In the genomic region with DNA sequence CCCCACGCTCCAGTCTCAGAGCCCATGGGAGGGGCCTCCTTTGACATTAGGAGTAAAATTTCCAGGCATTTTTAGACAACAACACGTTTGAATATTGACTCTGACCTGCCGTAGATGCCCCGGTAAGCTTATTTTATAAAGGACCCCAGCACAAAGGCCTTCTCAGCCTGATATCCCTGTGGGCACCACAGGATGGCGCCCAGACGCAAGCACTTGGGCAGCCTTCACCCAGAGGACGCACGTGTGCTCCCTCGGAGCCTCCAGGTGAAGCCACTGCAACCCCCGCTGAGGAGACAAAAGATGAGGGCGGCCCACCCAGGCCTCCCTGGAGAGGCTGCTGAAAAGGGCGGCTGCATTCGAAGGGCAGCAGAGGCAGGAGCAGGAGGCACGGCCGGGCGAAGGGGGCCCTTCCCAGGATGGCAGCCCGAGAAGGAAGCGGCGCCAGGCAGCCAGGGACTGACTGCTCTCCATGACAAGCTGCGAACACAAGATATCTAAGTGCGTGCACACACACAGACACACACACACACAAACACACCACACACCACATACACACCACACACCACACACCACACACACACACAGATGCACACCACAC, we compare ENCODE assay signal across 8 cellular contexts. TPM values are rescaled to one million over a fixed set of nuclear protein-coding genes. Genes with fewer than 3 reads are reported as not detected.
DNase-seq lines count a peak whose midpoint lies in the region; ATAC-seq and TF ChIP-seq lines count a peak whose summit lies in the region.

No MANE protein-coding gene starts in this region.

- no peaks in the 10 kb centered on the region for H3K9me2 ChIP-seq in GM23338 (ENCODE audit: insufficient read depth)

- H3K4me3 ChIP-seq in BJ (ENCODE audit: low read depth, low read length) (no peak overlapping the region), GM23338 (no peak overlapping the region), Peyer's patch (no peak overlapping the region), left lung (no peak overlapping the region)

- H3K9me3 Mint-ChIP-seq in GM23338: no peaks in the 10 kb centered on the region
- H3K9me3 Mint-ChIP-seq in activated naive CD8-positive, alpha-beta T cell treated with anti-CD3 and anti-CD28 coated beads, Interleukin-2, amount 50 U/mL, for 24 hours: no peaks in the 10 kb centered on the region
- H3K9me3 Mint-ChIP-seq in stimulated activated naive B cell treated with anti-CD40 and anti-IgM and Interleukin-4, amounts not matched to agents 10 μg/mL and 1 μg/mL and 100 μg/mL, for 72 hours: no peaks in the 10 kb centered on the region

- POLR2A ChIA-PET in BJ (lab: Charles Lee): no interaction called here

- H3K4me1 ChIP-seq in GM23338 (ENCODE audit: insufficient read depth): no peaks in the 10 kb centered on the region
- no peaks in the 10 kb centered on the region for H3K4me1 ChIP-seq in Peyer's patch
- H3K4me1 ChIP-seq in left lung: peaks cover 0 to 3% of the 10 kb centered on the region in 2 donors

- peaks cover 14% of the 10 kb centered on the region for H3K27me3 Mint-ChIP-seq in GM23338 (ENCODE audit: insufficient read depth, low read depth, poor library complexity)
- H3K27me3 Mint-ChIP-seq in activated naive CD8-positive, alpha-beta T cell treated with anti-CD3 and anti-CD28 coated beads, Interleukin-2, amount 50 U/mL, for 24 hours: peaks cover 14% of the 10 kb centered on the region
- peaks cover 19 to 22% of the 10 kb centered on the region in 2 donors for H3K27me3 Mint-ChIP-seq in stimulated activated naive B cell treated with anti-CD40 and anti-IgM and Interleukin-4, amounts not matched to agents 10 μg/mL and 1 μg/mL and 100 μg/mL, for 72 hours

- TF ChIP-seq POLR2A in Peyer's patch (IDR thresholded peaks at IDR 0.05): no peak

- no peak overlapping the region for H2AFZ ChIP-seq in GM23338

- DNase-seq in BJ (ENCODE audit: low read depth) (no peak), GM23338 (ENCODE audit: low spot score) (peak; percentile 71), Peyer's patch (no peak), left lung (no peak)
- peak; percentile 57 for DNase-seq in activated naive CD8-positive, alpha-beta T cell treated with anti-CD3 and anti-CD28 coated beads, Interleukin-2, amount 50 U/mL, for 24 hours
- peak; percentile 42 for DNase-seq in stimulated activated naive B cell treated with anti-CD40 and anti-IgM and Interleukin-4, amounts not matched to agents 10 μg/mL and 1 μg/mL and 100 μg/mL, for 72 hours

- H3K9me3 ChIP-seq in Peyer's patch (no peaks in the 10 kb centered on the region), left lung (no peaks in the 10 kb centered on the region)

- H3F3A ChIP-seq in GM23338 (replicated peaks; ENCODE audit: low read depth): 0 out of 2 replicates have a peak, but pooled peaks cover 6% of the 10 kb centered on the region

- TF ChIP-seq CTCF in BJ (IDR thresholded peaks at IDR 0.05; ENCODE audit: insufficient read depth, low read depth, low read length): peak; percentile 46; the same call in 1 of the 2 replicates
- TF ChIP-seq CTCF in GM23338 (conservative IDR thresholded peaks at IDR 0.05; ENCODE audit: low read depth in 2 of 2): peak; percentile 65 to 73
- TF ChIP-seq CTCF in Peyer's patch (IDR thresholded peaks at IDR 0.05): peak in 4 of 6 experiments; percentile 22 to 57 (median 52)
- peak; percentile 29 to 31 for TF ChIP-seq CTCF in left lung (IDR thresholded peaks at IDR 0.05)

- H3K4me3 Mint-ChIP-seq in GM23338: no peak overlapping the region
- H3K4me3 Mint-ChIP-seq in activated naive CD8-positive, alpha-beta T cell treated with anti-CD3 and anti-CD28 coated beads, Interleukin-2, amount 50 U/mL, for 24 hours: no peak overlapping the region
- no peak overlapping the region for H3K4me3 Mint-ChIP-seq in stimulated activated naive B cell treated with anti-CD40 and anti-IgM and Interleukin-4, amounts not matched to agents 10 μg/mL and 1 μg/mL and 100 μg/mL, for 72 hours

- peaks cover 1% of the 10 kb centered on the region for H3K27me3 ChIP-seq in BJ (ENCODE audit: control insufficient read depth, insufficient read depth, low read length)
- H3K27me3 ChIP-seq in GM23338 (ENCODE audit: insufficient read depth): no peaks in the 10 kb centered on the region
- no peaks in the 10 kb centered on the region for H3K27me3 ChIP-seq in Peyer's patch
- H3K27me3 ChIP-seq in left lung: peaks cover 0 to 60% of the 10 kb centered on the region in 2 donors

- intact Hi-C loops in left lung (cut with DNase I): no loop called here

- H3K27ac ChIP-seq in GM23338 (ENCODE audit: low read depth) (no peak overlapping the region), Peyer's patch (no peak overlapping the region), left lung (no peak overlapping the region)

- H3K4me2 ChIP-seq in GM23338: no peak overlapping the region

- peaks cover 6% of the 10 kb centered on the region; the same call in 2 of the 3 replicates for H3K4me1 Mint-ChIP-seq in GM23338
- H3K4me1 Mint-ChIP-seq in activated naive CD8-positive, alpha-beta T cell treated with anti-CD3 and anti-CD28 coated beads, Interleukin-2, amount 50 U/mL, for 24 hours: no peaks in the 10 kb centered on the region
- peaks cover 3 to 8% of the 10 kb centered on the region in 2 donors for H3K4me1 Mint-ChIP-seq in stimulated activated naive B cell treated with anti-CD40 and anti-IgM and Interleukin-4, amounts not matched to agents 10 μg/mL and 1 μg/mL and 100 μg/mL, for 72 hours

- ATAC-seq in GM23338 (peak; percentile 81), left lung (peak; percentile 71), GM19395 (IDR thresholded peaks at IDR 0.05; ENCODE audit: unreplicated experiment) (no peak), HG02678 (IDR thresholded peaks at IDR 0.05; ENCODE audit: unreplicated experiment) (no peak)
- peak; percentile 75 for ATAC-seq in activated naive CD8-positive, alpha-beta T cell treated with anti-CD3 and anti-CD28 coated beads, Interleukin-2, amount 50 U/mL, for 24 hours
- ATAC-seq in stimulated activated naive B cell treated with anti-CD40 and anti-IgM and Interleukin-4, amounts not matched to agents 10 μg/mL and 1 μg/mL and 100 μg/mL, for 72 hours (replicated peaks): peak; percentile 78 to 82

- H3K79me2 ChIP-seq in GM23338 (replicated peaks; ENCODE audit: insufficient read depth): no peaks in the 10 kb centered on the region

- no peaks in the 10 kb centered on the region for H3K36me3 ChIP-seq in BJ (ENCODE audit: control insufficient read depth, insufficient read depth, low read length)
- no peaks in the 10 kb centered on the region for H3K36me3 ChIP-seq in GM23338 (ENCODE audit: insufficient read depth)
- no peaks in the 10 kb centered on the region for H3K36me3 ChIP-seq in Peyer's patch
- no peaks in the 10 kb centered on the region for H3K36me3 ChIP-seq in left lung

- H3K36me3 Mint-ChIP-seq in GM23338 (ENCODE audit: low read depth): no peaks in the 10 kb centered on the region
- no peaks in the 10 kb centered on the region for H3K36me3 Mint-ChIP-seq in activated naive CD8-positive, alpha-beta T cell treated with anti-CD3 and anti-CD28 coated beads, Interleukin-2, amount 50 U/mL, for 24 hours (ENCODE audit: low read depth)
- H3K36me3 Mint-ChIP-seq in stimulated activated naive B cell treated with anti-CD40 and anti-IgM and Interleukin-4, amounts not matched to agents 10 μg/mL and 1 μg/mL and 100 μg/mL, for 72 hours: no peaks in the 10 kb centered on the region

- CTCF ChIA-PET in BJ (lab: Yijun Ruan, JAX): interaction anchor here (0.7 to 5.8 kb wide), 7 partner anchors 8 to 345 kb away, joined by 3 to 36 read pairs (median 5); partner anchors contain the start of gene TH

- no peak overlapping the region for H3K27ac Mint-ChIP-seq in GM23338
- H3K27ac Mint-ChIP-seq in activated naive CD8-positive, alpha-beta T cell treated with anti-CD3 and anti-CD28 coated beads, Interleukin-2, amount 50 U/mL, for 24 hours: no peak overlapping the region
- no peak overlapping the region for H3K27ac Mint-ChIP-seq in stimulated activated naive B cell treated with anti-CD40 and anti-IgM and Interleukin-4, amounts not matched to agents 10 μg/mL and 1 μg/mL and 100 μg/mL, for 72 hours

- no peaks in the 10 kb centered on the region for H4K20me1 ChIP-seq in GM23338 (replicated peaks; ENCODE audit: insufficient read depth)

RNA-seq across cellular contexts. Expression of gene TH, which starts 15.2 kb away (rescaled TPM):
- polyA plus RNA-seq in BJ (2011; rRNA removed): not detected in 2 replicates
- not detected in 2 replicates for polyA minus RNA-seq in BJ (2011; rRNA and poly(A)+ RNA removed)
- total RNA-seq in GM23338 (2014; rRNA removed; shearing (Covaris generic)): not detected in 2 replicates
- 0.34 TPM in 1 of 2 replicates, not detected in the other for polyA plus RNA-seq in GM23338 (2016; fragmentation: Nextera tagmentation; extraction: Ambion mirVana)
- total RNA-seq in Peyer's patch: 1 to 10 TPM in 1 of 4 donors, not detected in 3; 1.7 TPM
- total RNA-seq in left lung: under 1 TPM; 0.18 to 0.26 TPM

RNA-seq across cellular contexts. Expression of gene INS, which starts 25.8 kb away (rescaled TPM):
- polyA plus RNA-seq in BJ (2011; rRNA removed): not detected in 2 replicates
- polyA minus RNA-seq in BJ (2011; rRNA and poly(A)+ RNA removed): not detected in 2 replicates
- total RNA-seq in GM23338 (2014; rRNA removed; shearing (Covaris generic)): not detected in 2 replicates
- not detected in 2 replicates for polyA plus RNA-seq in GM23338 (2016; fragmentation: Nextera tagmentation; extraction: Ambion mirVana)
- not detected for total RNA-seq in Peyer's patch
- total RNA-seq in left lung: not detected

RNA-seq across cellular contexts. Expression of gene IGF2, which starts 47.6 kb away (rescaled TPM):
- polyA plus RNA-seq in BJ (2011; rRNA removed) (20.3 and 20.4 TPM in 2 replicates), GM23338 (2016; fragmentation: Nextera tagmentation; extraction: Ambion mirVana) (4.0 and 4.4 TPM in 2 replicates)
- 32.1 and 98.2 TPM in 2 replicates for polyA minus RNA-seq in BJ (2011; rRNA and poly(A)+ RNA removed)
- total RNA-seq in GM23338 (2014; rRNA removed; shearing (Covaris generic)): 0.70 and 1.4 TPM in 2 replicates
- total RNA-seq in Peyer's patch (10 to 100 TPM in 1 of 4 donors, 1 to 10 TPM in 3; 1.9 to 15.5 (median 9.5) TPM), left lung (10 to 100 TPM; 12.0 to 13.9 TPM)

Comparison
In these comparisons a context has a peak if more than half of its experiments do, and no peak if none do; other contexts are left out.
1. DNase-seq: peak in GM23338 (single experiment), activated naive CD8-positive, alpha-beta T cell treated with anti-CD3 and anti-CD28 coated beads, Interleukin-2, amount 50 U/mL, for 24 hours (single experiment) and stimulated activated naive B cell treated with anti-CD40 and anti-IgM and Interleukin-4, amounts not matched to agents 10 μg/mL and 1 μg/mL and 100 μg/mL, for 72 hours (single experiment); none in BJ (single experiment), Peyer's patch (0 of 3) and left lung (0 of 2).
2. ATAC-seq: peak in GM23338 (single experiment), activated naive CD8-positive, alpha-beta T cell treated with anti-CD3 and anti-CD28 coated beads, Interleukin-2, amount 50 U/mL, for 24 hours (single experiment), left lung (single experiment) and stimulated activated naive B cell treated with anti-CD40 and anti-IgM and Interleukin-4, amounts not matched to agents 10 μg/mL and 1 μg/mL and 100 μg/mL, for 72 hours (2 of 2); none in GM19395 (single experiment) and HG02678 (single experiment).
3. Peak in every context shown above with its lines, with median percentiles within 50 percentile points of each other: CTCF ChIP-seq.